ENCODE assay signal across 9 cellular contexts in the genomic region with DNA sequence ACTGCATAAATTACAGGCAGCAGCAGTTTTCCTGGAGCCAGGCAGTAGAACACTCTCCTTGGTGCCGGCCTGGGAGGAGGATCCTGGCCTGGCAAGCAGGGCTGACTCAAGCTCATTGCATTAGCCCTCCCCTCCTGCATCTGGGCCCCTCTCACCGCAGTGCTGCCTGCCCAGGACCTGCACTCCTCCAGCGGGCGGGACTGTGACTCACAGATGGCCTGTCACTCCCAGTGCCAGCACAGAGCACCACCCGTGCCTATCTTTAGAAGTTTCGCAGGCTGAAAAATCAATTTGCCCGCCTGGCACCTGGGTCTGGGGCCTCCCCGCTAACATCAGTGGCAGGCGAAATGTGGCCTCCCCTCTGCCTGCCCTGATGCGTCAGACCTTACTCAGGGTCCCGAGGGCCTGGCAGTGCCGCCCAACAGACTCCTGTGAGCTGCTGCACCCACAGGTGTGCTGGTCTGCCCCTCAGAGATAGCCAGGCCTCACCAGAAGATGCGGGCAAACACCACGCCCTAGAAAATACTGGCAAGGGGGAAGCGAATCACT.
DNase-seq lines count a peak whose midpoint lies in the region; ATAC-seq, FAIRE-seq and TF ChIP-seq lines count a peak whose summit lies in the region.
"Had no signal": no experiment of that assay in that cellular context is flagged by ENCODE, and none has a peak within 500 bp of the region (broad histone marks: within the 10 kb centered on the region; RNA-seq: fewer than 3 reads in every experiment).

No MANE protein-coding gene starts in this region.

- H3K9me3 Mint-ChIP-seq in chondrocyte (ENCODE audit: low read depth) = no peaks in the 10 kb centered on the region

- CTCF ChIA-PET in BJ (lab: Yijun Ruan, JAX) = interaction anchor here (0.9 to 1.3 kb wide), 4 partner anchors 8 to 341 kb away, joined by 3 to 4 read pairs (median 4); no protein-coding TSS in a partner anchor

- H3K27ac Mint-ChIP-seq in chondrocyte (ENCODE audit: unreplicated experiment) = peak overlapping the region; percentile 89

- H3K36me3 Mint-ChIP-seq in chondrocyte (ENCODE audit: low read depth) = no peaks in the 10 kb centered on the region

- H3K4me3 Mint-ChIP-seq in chondrocyte (ENCODE audit: unreplicated experiment) = no peak overlapping the region

- peaks cover 51% of the 10 kb centered on the region for H3K4me1 Mint-ChIP-seq in chondrocyte (ENCODE audit: low read depth)

- H3K27me3 ChIP-seq in BJ (ENCODE audit: control insufficient read depth, insufficient read depth, low read length) = no peaks in the 10 kb centered on the region

- ATAC-seq in mucosa of descending colon (peak; percentile 82), GM18498 (IDR thresholded peaks at IDR 0.05; ENCODE audit: unreplicated experiment) (no peak), GM19023 (IDR thresholded peaks at IDR 0.05; ENCODE audit: unreplicated experiment) (no peak)
- ATAC-seq: GM12878 had no signal

- DNase-seq in BJ (ENCODE audit: low read depth) (peak; percentile 42), MV-4-11 (lab: John Stamatoyannopoulos, UW) (peak; percentile 58), chondrocyte (ENCODE audit: low spot score) (no peak), mucosa of descending colon (peak; percentile 29 to 72 (median 53)), GM12891 (ENCODE audit: insufficient read length, low spot score) (no peak)
- DNase-seq in activated CD4-positive, alpha-beta T cell treated with anti-CD3 and anti-CD28 coated beads, Interleukin-2, amount 50 U/mL, for 4 hours = no peak

- H3K27me3 Mint-ChIP-seq in chondrocyte (ENCODE audit: low read depth) = no peaks in the 10 kb centered on the region

- H3K9me3 ChIP-seq in mucosa of descending colon = no peaks in the 10 kb centered on the region

- TF ChIP-seq CTCF in BJ (IDR thresholded peaks at IDR 0.05; ENCODE audit: insufficient read depth, low read depth, low read length) (no peak), chondrocyte (IDR thresholded peaks at IDR 0.05) (no peak), mucosa of descending colon (IDR thresholded peaks at IDR 0.05) (no peak)

- peaks cover 11% of the 10 kb centered on the region for H3K4me1 ChIP-seq in mucosa of descending colon (ENCODE audit: low read depth)

- POLR2A ChIA-PET in BJ (lab: Charles Lee) = interaction anchor here (0.8 kb wide), 1 partner anchor 10 kb away, joined by 3 read pairs; no protein-coding TSS in a partner anchor

- TF ChIP-seq POLR2A in GM12891 (IDR thresholded peaks at IDR 0.05; ENCODE audit: low read depth, low read length) = no peak

- intact Hi-C loops in mucosa of descending colon (cut with DNase I, micrococcal nuclease) = no loop called here

- H3K4me3 ChIP-seq in BJ (ENCODE audit: low read depth, low read length) (no peak overlapping the region), mucosa of descending colon (no peak overlapping the region)
- H3K4me3 ChIP-seq: GM12878 had no signal

- FAIRE-seq in GM12891 (lab: Jason Lieb, UNC) = no peak
- FAIRE-seq: GM12878 had no signal

- H3K36me3 ChIP-seq in BJ (ENCODE audit: control insufficient read depth, insufficient read depth, low read length) (no peaks in the 10 kb centered on the region), mucosa of descending colon (ENCODE audit: low read depth) (no peaks in the 10 kb centered on the region)

TF ChIP-seq in GM12891, 5 proteins besides CTCF, POLR2A, EP300 and RAD21:
- TF ChIP-seq SPI1 (IDR thresholded peaks at IDR 0.05; ENCODE audit: low read depth, low read length) = no peak
- no peak for TF ChIP-seq POU2F2 (IDR thresholded peaks at IDR 0.05; ENCODE audit: low read depth, low read length)
- no peak for TF ChIP-seq POLR2AphosphoS5 (IDR thresholded peaks at IDR 0.05; ENCODE audit: low read depth, low read length)
- TF ChIP-seq TAF1 (IDR thresholded peaks at IDR 0.05; ENCODE audit: low read depth, low read length) = no peak
- no peak for TF ChIP-seq PAX5 (IDR thresholded peaks at IDR 0.05; ENCODE audit: insufficient read depth, low read length, severe bottlenecking)

Comparison
In these comparisons a context has a peak if more than half of its experiments do, and no peak if none do; other contexts are left out.
1. DNase-seq: peak in BJ (single experiment), MV-4-11 (single experiment) and mucosa of descending colon (3 of 3); none in chondrocyte (single experiment), activated CD4-positive, alpha-beta T cell treated with anti-CD3 and anti-CD28 coated beads, Interleukin-2, amount 50 U/mL, for 4 hours (0 of 2) and GM12891 (single experiment).